1 cellular context compared by ENCODE assay signal in genomic region chr11:62601364-62602140, GRCh38.
TF ChIP-seq lines count a peak whose summit lies in the region.

MTA2 (minus strand) TSS chr11:62601865; CDS start chr11:62601450, 415 bp downstream.

TF ChIP-seq in HepG2, 621 proteins besides CTCF, POLR2A, EP300 and RAD21 (continued from another document and continues in another):
- TF ChIP-seq ZHX1 (CRISPR knock-in tag; IDR thresholded peaks at IDR 0.05; ENCODE audit: low read depth) (no peak), POGK (CRISPR knock-in tag; conservative IDR thresholded peaks at IDR 0.05) (peak; percentile 73), ZNF816 (CRISPR knock-in tag; IDR thresholded peaks at IDR 0.05; ENCODE audit: borderline replicate concordance) (0 out of 2 replicates have a peak, but pooled peaks have one; percentile 58), ZNF142 (CRISPR knock-in tag; IDR thresholded peaks at IDR 0.05) (no peak; the same call in 1 of the 2 replicates), THAP7 (CRISPR knock-in tag; IDR thresholded peaks at IDR 0.05) (peak; percentile 75; the same call in 1 of the 2 replicates), HOMEZ (CRISPR knock-in tag; IDR thresholded peaks at IDR 0.05; ENCODE audit: low read depth) (no peak), DDIT3 (CRISPR knock-in tag; IDR thresholded peaks at IDR 0.05) (no peak), ZNF451 (CRISPR knock-in tag; IDR thresholded peaks at IDR 0.05) (peak; percentile 83), KLF9 (CRISPR knock-in tag; IDR thresholded peaks at IDR 0.05; ENCODE audit: low read depth) (no peak), ZUFSP (CRISPR knock-in tag; IDR thresholded peaks at IDR 0.05; ENCODE audit: borderline replicate concordance) (no peak), THAP9 (CRISPR knock-in tag; IDR thresholded peaks at IDR 0.05; ENCODE audit: borderline replicate concordance) (peak; percentile 33; the same call in 1 of the 2 replicates), TAF1 (CRISPR knock-in tag; IDR thresholded peaks at IDR 0.05) (peak; percentile 73), ZNF512B (CRISPR knock-in tag; IDR thresholded peaks at IDR 0.05; ENCODE audit: borderline replicate concordance) (0 out of 2 replicates have a peak, but pooled peaks have one; percentile 34), TCF7L2 (IDR thresholded peaks at IDR 0.05; ENCODE audit: low read depth, low read length) (no peak), NONO (IDR thresholded peaks at IDR 0.05) (no peak), NONO (CRISPR knock-in tag; conservative IDR thresholded peaks at IDR 0.05) (peak; percentile 90), ZNF841 (CRISPR knock-in tag; IDR thresholded peaks at IDR 0.05; ENCODE audit: borderline replicate concordance) (0 out of 2 replicates have a peak, but pooled peaks have one; percentile 49), ZNF12 (CRISPR knock-in tag; IDR thresholded peaks at IDR 0.05) (no peak), CEBPG (CRISPR knock-in tag; IDR thresholded peaks at IDR 0.05) (no peak), ISL2 (CRISPR knock-in tag; IDR thresholded peaks at IDR 0.05) (peak; percentile 31; the same call in 1 of the 2 replicates), PHF8 (CRISPR knock-in tag; IDR thresholded peaks at IDR 0.05) (peak; percentile 71), ZNF431 (CRISPR knock-in tag; IDR thresholded peaks at IDR 0.05; ENCODE audit: borderline replicate concordance, low read depth) (no peak), GFI1 (CRISPR knock-in tag; IDR thresholded peaks at IDR 0.05; ENCODE audit: borderline replicate concordance) (no peak; the same call in 1 of the 2 replicates), ZNF740 (CRISPR knock-in tag; IDR thresholded peaks at IDR 0.05) (no peak), HIC2 (CRISPR knock-in tag; IDR thresholded peaks at IDR 0.05; ENCODE audit: low read depth) (no peak), ZNF441 (CRISPR knock-in tag; IDR thresholded peaks at IDR 0.05; ENCODE audit: borderline replicate concordance) (no peak), ATF7 (IDR thresholded peaks at IDR 0.05) (no peak), ATF7 (CRISPR knock-in tag; IDR thresholded peaks at IDR 0.05) (no peak)
